14 cellular contexts compared by ENCODE assay signal in genomic region chr1:84913025-84913892, GRCh38. TPM values are rescaled to one million over a fixed set of nuclear protein-coding genes. Genes with fewer than 3 reads are reported as not detected.
A peak's percentile ranks its signal among the peaks of the same experiment; 100 is the strongest.
DNase-seq lines count a peak whose midpoint lies in the region; ATAC-seq and TF ChIP-seq lines count a peak whose summit lies in the region.
"Had no signal": no experiment of that assay in that cellular context is flagged by ENCODE, and none has a peak within 500 bp of the region (broad histone marks: within the 10 kb centered on the region; RNA-seq: fewer than 3 reads in every experiment).

No MANE protein-coding gene starts in this region.

- ATAC-seq in HG02884 (IDR thresholded peaks at IDR 0.05; ENCODE audit: unreplicated experiment): no peak
- no peak for ATAC-seq in GM18858 (IDR thresholded peaks at IDR 0.05; ENCODE audit: unreplicated experiment)
- ATAC-seq: activated CD8-positive, alpha-beta T cell treated with anti-CD3 and anti-CD28 coated beads for 36 hours; activated naive CD4-positive, alpha-beta T cell treated with anti-CD3 and anti-CD28 coated beads, Interleukin-2, amount 50 U/mL, for 72 hours; naive thymus-derived CD8-positive, alpha-beta T cell had no signal

- peak in 2 of 3 experiments; percentile 3 to 71 for DNase-seq in NCI-H1417 (lab: John Stamatoyannopoulos, UW)
- no peak for DNase-seq in NCI-H1417 treated with DMSO at 0.1 percent for 48 hours (lab: John Stamatoyannopoulos, UW)
- DNase-seq in NCI-H510A treated with DMSO at 0.1 percent for 48 hours (lab: John Stamatoyannopoulos, UW): peak; percentile 58
- peak; percentile 64 for DNase-seq in epithelial cell of esophagus (ENCODE audit: low read depth)
- peak; percentile 93 for DNase-seq in renal cortical epithelial cell (ENCODE audit: low read depth)
- DNase-seq in dedifferentiated amniotic fluid mesenchymal stem cell (ENCODE audit: extremely low spot score): no peak
- DNase-seq: activated CD8-positive, alpha-beta T cell treated with anti-CD3 and anti-CD28 coated beads for 36 hours; naive thymus-derived CD8-positive, alpha-beta T cell; NCI-H2227 treated with DMSO at 0.1 percent for 48 hours; T-helper 1 cell had no signal

- H3K4me3 ChIP-seq in epithelial cell of esophagus (ENCODE audit: low read length): no peak overlapping the region

- TF ChIP-seq CTCF in epithelial cell of esophagus (IDR thresholded peaks at IDR 0.05; ENCODE audit: insufficient read depth, low read depth, low read length, missing control alignments): no peak

RNA-seq across cellular contexts. Expression of gene LPAR3, which starts 20.3 kb away (rescaled TPM):
- 0.05 and 0.69 TPM in 2 replicates for total RNA-seq in renal cortical epithelial cell
- total RNA-seq: HT-29 had no signal

Comparison
In these comparisons a context has a peak if more than half of its experiments do, and no peak if none do; other contexts are left out.
1. DNase-seq: peak in NCI-H1417 (2 of 3), NCI-H510A treated with DMSO at 0.1 percent for 48 hours (single experiment), epithelial cell of esophagus (single experiment) and renal cortical epithelial cell (single experiment); none in NCI-H1417 treated with DMSO at 0.1 percent for 48 hours (single experiment) and dedifferentiated amniotic fluid mesenchymal stem cell (single experiment).